9 cellular contexts compared by ENCODE assay signal in the genomic region with DNA sequence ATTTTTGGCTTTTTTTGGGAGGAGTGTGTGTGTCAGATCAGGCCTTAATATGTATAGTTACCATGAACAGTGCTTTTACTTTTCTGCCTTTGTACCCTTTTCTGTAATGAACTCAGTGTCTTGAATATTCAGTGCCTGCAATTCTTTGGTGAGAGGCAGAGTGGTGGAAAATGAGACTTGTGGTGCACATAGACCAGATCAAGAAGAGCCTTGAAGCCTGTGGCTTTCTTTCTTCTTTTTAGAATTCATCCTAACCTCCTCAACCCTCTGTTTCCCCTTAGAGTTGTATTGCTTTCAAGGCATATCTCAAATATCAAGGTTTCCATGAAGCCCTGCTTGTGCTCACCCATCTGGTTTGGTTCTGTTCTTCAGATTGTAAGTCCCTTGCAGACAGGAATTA. TPM values are rescaled to one million over a fixed set of nuclear protein-coding genes. Genes with fewer than 3 reads are reported as not detected.
A peak's percentile ranks its signal among the peaks of the same experiment; 100 is the strongest.
DNase-seq lines count a peak whose midpoint lies in the region; ATAC-seq, FAIRE-seq and TF ChIP-seq lines count a peak whose summit lies in the region.
"Had no signal": no experiment of that assay in that cellular context is flagged by ENCODE, and none has a peak within 500 bp of the region (broad histone marks: within the 10 kb centered on the region; RNA-seq: fewer than 3 reads in every experiment).

No MANE protein-coding gene starts in this region.

- peaks cover 64% of the 10 kb centered on the region for H3K79me2 ChIP-seq in GM12878 (ENCODE audit: control insufficient read depth, insufficient read depth, low read length)

- H3K9ac ChIP-seq in HUES48 (ENCODE audit: low read depth, low read length) = no peak overlapping the region
- peak overlapping the region; percentile 78; the same call in 1 of the 2 replicates for H3K9ac ChIP-seq in GM12878 (ENCODE audit: control insufficient read depth, insufficient read depth, low read length)

- CTCF ChIA-PET in GM12878 (lab: Yijun Ruan, JAX) = no interaction called here

- no peak for FAIRE-seq in GM12878 (lab: Jason Lieb, UNC)

- in situ Hi-C loops in GM12878 (cut with MboI) = no loop called here

- H3K4me2 ChIP-seq in GM12878 (ENCODE audit: control insufficient read depth, insufficient read depth) = peak overlapping the region; percentile 93

- no peak for TF ChIP-seq EP300 in GM12878 (IDR thresholded peaks at IDR 0.05; ENCODE audit: borderline replicate concordance in 1 of 2, control insufficient read depth in 1 of 2, low read depth in 2 of 2, low read length in 2 of 2)

- TF ChIP-seq CTCF in AG10803 (conservative IDR thresholded peaks at IDR 0.05; ENCODE audit: low read length) (no peak), GM12878 (IDR thresholded peaks at IDR 0.05 in 2 of 3, conservative IDR thresholded peaks at IDR 0.05 in 1 of 3; ENCODE audit: control insufficient read depth in 2 of 3, extremely low read depth in 1 of 3, insufficient read depth in 1 of 3, low read depth in 3 of 3, low read length in 3 of 3) (no peak)

- no peak for TF ChIP-seq RAD21 in GM12878 (IDR thresholded peaks at IDR 0.05; ENCODE audit: insufficient read depth, low read depth, low read length)

- DNase-seq in AG10803 (ENCODE audit: low read depth) (no peak), GM12878 (ENCODE audit: low read depth, low spot score) (no peak), HuH-7 (ENCODE audit: low spot score) (no peak), NCI-H1105 (lab: John Stamatoyannopoulos, UW) (no peak), NK-92 (lab: John Stamatoyannopoulos, UW; ENCODE audit: unreplicated experiment) (no peak)
- DNase-seq: NCI-H1694 had no signal

- H3K27me3 ChIP-seq in HUES48 (ENCODE audit: control insufficient read depth, insufficient read depth, low read length) = no peaks in the 10 kb centered on the region
- H3K27me3 ChIP-seq in GM12878 (replicated peaks in 1 of 2; ENCODE audit: control insufficient read depth in 2 of 2, insufficient read depth in 2 of 2, low read length in 1 of 2) = no peaks in the 10 kb centered on the region
- no peaks in the 10 kb centered on the region for H3K27me3 ChIP-seq in muscle layer of duodenum (ENCODE audit: low read depth, low read length)

- H3K27ac ChIP-seq in HUES48 (ENCODE audit: low read depth, low read length) = no peak overlapping the region
- H3K27ac ChIP-seq in GM12878 (ENCODE audit: control insufficient read depth, insufficient read depth) = no peak overlapping the region
- no peak overlapping the region for H3K27ac ChIP-seq in muscle layer of duodenum (ENCODE audit: low read length)

- H3K4me3 ChIP-seq in AG10803 (ENCODE audit: low read length) (peak overlapping the region; percentile 80), HUES48 (ENCODE audit: low read depth, low read length) (peak overlapping the region; percentile 91), GM12878 (peak overlapping the region; percentile 94), muscle layer of duodenum (ENCODE audit: low read depth in 1 of 2, low read length in 2 of 2) (peak overlapping the region; percentile 76 to 81)

- no TSS peak for BruUV-seq in GM12878 (replicated peaks; lab: Mats Ljungman, UMichigan)

- peaks cover 9% of the 10 kb centered on the region for H3K36me3 ChIP-seq in HUES48 (ENCODE audit: control insufficient read depth, insufficient read depth, low read length)
- H3K36me3 ChIP-seq in GM12878 (ENCODE audit: control insufficient read depth in 2 of 2, insufficient read depth in 2 of 2, low read length in 1 of 2) = 0 out of 4 replicates have a peak, but pooled peaks cover 0 to 3% of the 10 kb centered on the region in 2 experiments
- no peaks in the 10 kb centered on the region for H3K36me3 ChIP-seq in muscle layer of duodenum (ENCODE audit: control insufficient read depth in 1 of 2, insufficient read depth in 2 of 2, low read length in 2 of 2)

- H3K4me1 ChIP-seq in HUES48 (ENCODE audit: control insufficient read depth, insufficient read depth, low read length) (peaks cover 13% of the 10 kb centered on the region; the same call in 1 of the 2 replicates), GM12878 (ENCODE audit: control insufficient read depth, insufficient read depth, low read length) (0 out of 2 replicates have a peak, but pooled peaks cover 2% of the 10 kb centered on the region), muscle layer of duodenum (ENCODE audit: control insufficient read depth in 1 of 2, insufficient read depth in 2 of 2, low read length in 2 of 2) (peaks cover 6 to 41% of the 10 kb centered on the region in 2 donors)

- RAD21 ChIA-PET in GM12878 (lab: Charles Lee; ENCODE audit: unreplicated experiment) = interaction anchor here (0.6 kb wide), 1 partner anchor 493 kb away, joined by 3 read pairs; no protein-coding TSS in a partner anchor

- intact Hi-C loops in GM12878 (cut with micrococcal nuclease; ENCODE audit: unreplicated experiment) = loop anchor here (2.0 kb wide), 1 partner anchor 157 kb away; no protein-coding TSS in a partner anchor

- H3K9me3 ChIP-seq in HUES48 (ENCODE audit: control insufficient read depth, insufficient read depth, low read length) = no peaks in the 10 kb centered on the region
- no peaks in the 10 kb centered on the region for H3K9me3 ChIP-seq in GM12878 (replicated peaks; ENCODE audit: control insufficient read depth, insufficient read depth, low read length)
- H3K9me3 ChIP-seq in muscle layer of duodenum (ENCODE audit: control insufficient read depth in 1 of 2, low read length in 2 of 2) = no peaks in the 10 kb centered on the region

- no peak for TF ChIP-seq POLR2A in GM12878 (IDR thresholded peaks at IDR 0.05; ENCODE audit: low read depth, low read length)

- no peaks in the 10 kb centered on the region for H4K20me1 ChIP-seq in GM12878 (ENCODE audit: control insufficient read depth, insufficient read depth)

- SMC1A ChIA-PET in GM12878 (lab: Charles Lee; ENCODE audit: uncharacterized antibody, unreplicated experiment) = interaction anchor here (0.9 kb wide), 1 partner anchor 13 kb away, joined by 3 read pairs; no protein-coding TSS in a partner anchor

- POLR2A ChIA-PET in GM12878 (lab: Charles Lee) = interaction anchor here (0.6 kb wide), 1 partner anchor 128 kb away, joined by 4 read pairs; no protein-coding TSS in a partner anchor

- 0 out of 3 replicates have a peak, but pooled peaks have one; percentile 1 for ATAC-seq in GM12878
- ATAC-seq in HG03045 (IDR thresholded peaks at IDR 0.05; ENCODE audit: unreplicated experiment) = no peak

- H2AFZ ChIP-seq in GM12878 (ENCODE audit: control insufficient read depth, low read depth, low read length) = no peak overlapping the region

RNA-seq across cellular contexts. Expression of a gene that starts 2.6 kb away (rescaled TPM):
- 427 and 431 TPM in 2 replicates for total RNA-seq in GM12878 (2013; cell fraction: nucleolus; rRNA removed)
- total RNA-seq in GM12878 (2014; rRNA removed) (18.8 and 22.2 TPM in 2 replicates), GM12878 (2014; rRNA removed; fragmentation: Illumina TruSeq; extraction: Trizol) (23.0 and 26.0 TPM in 2 replicates), GM12878 (2021) (45.1 and 47.0 TPM in 2 replicates)
- 24.1 TPM for polyA plus RNA-seq in GM12878 (2011; ENCODE audit: low read depth)
- polyA plus RNA-seq in GM12878 (2011; rRNA removed) (14.2 and 17.9 TPM in 2 replicates), GM12878 (2014; fragmentation: Illumina TruSeq; extraction: Trizol) (48.2 and 51.6 TPM in 2 replicates), GM12878 (2014; fragmentation: Nextera tagmentation; extraction: Ambion mirVana) (10 to 100 TPM; 11.1 to 15.1 TPM), GM12878 (2014; rRNA removed) (16.2 and 17.9 TPM in 2 replicates), GM12878 (2016; fragmentation: Nextera tagmentation; extraction: Ambion mirVana) (10 to 100 TPM; 17.7 to 18.4 TPM)
- polyA plus RNA-seq in GM12878 (2011; cell fraction: cytosol; rRNA removed) = 5.5 and 9.5 TPM in 2 replicates
- polyA plus RNA-seq in GM12878 (2011; cell fraction: nucleus; rRNA removed) = 43.3 and 54.0 TPM in 2 replicates
- polyA plus RNA-seq in GM12878 (2012) = 26.9 and 30.8 TPM in 2 replicates
- polyA minus RNA-seq in GM12878 (2011; rRNA and poly(A)+ RNA removed) = 25.0 and 26.7 TPM in 2 replicates
- polyA minus RNA-seq in GM12878 (2011; cell fraction: cytosol; rRNA and poly(A)+ RNA removed) = 10.7 and 12.3 TPM in 2 replicates
- 41.1 and 68.7 TPM in 2 replicates for polyA minus RNA-seq in GM12878 (2011; cell fraction: nucleus; rRNA and poly(A)+ RNA removed)

RNA-seq across cellular contexts. Expression of a gene that starts 52.8 kb away (rescaled TPM):
- 39.2 and 40.0 TPM in 2 replicates for total RNA-seq in GM12878 (2013; cell fraction: nucleolus; rRNA removed)
- total RNA-seq in GM12878 (2014; rRNA removed) (14.5 and 17.7 TPM in 2 replicates), GM12878 (2014; rRNA removed; fragmentation: Illumina TruSeq; extraction: Trizol) (43.1 and 43.9 TPM in 2 replicates), GM12878 (2021) (37.1 and 39.8 TPM in 2 replicates)
- polyA plus RNA-seq in GM12878 (2011; ENCODE audit: low read depth) = 22.7 TPM
- polyA plus RNA-seq in GM12878 (2011; rRNA removed) (55.5 and 78.4 TPM in 2 replicates), GM12878 (2014; fragmentation: Illumina TruSeq; extraction: Trizol) (88.7 and 136 TPM in 2 replicates), GM12878 (2014; fragmentation: Nextera tagmentation; extraction: Ambion mirVana) (1 to 10 TPM; 6.2 to 9.7 TPM), GM12878 (2014; rRNA removed) (33.8 and 35.2 TPM in 2 replicates), GM12878 (2016; fragmentation: Nextera tagmentation; extraction: Ambion mirVana) (10 to 100 TPM; 21.0 to 23.2 TPM)
- polyA plus RNA-seq in GM12878 (2011; cell fraction: cytosol; rRNA removed) = 21.8 and 41.5 TPM in 2 replicates
- polyA plus RNA-seq in GM12878 (2011; cell fraction: nucleus; rRNA removed) = 17.6 and 18.2 TPM in 2 replicates
- polyA plus RNA-seq in GM12878 (2012) = 25.4 and 28.4 TPM in 2 replicates
- polyA minus RNA-seq in GM12878 (2011; rRNA and poly(A)+ RNA removed) = 38.7 and 80.0 TPM in 2 replicates
- polyA minus RNA-seq in GM12878 (2011; cell fraction: cytosol; rRNA and poly(A)+ RNA removed) = 13.9 and 26.2 TPM in 2 replicates
- 10.0 and 13.0 TPM in 2 replicates for polyA minus RNA-seq in GM12878 (2011; cell fraction: nucleus; rRNA and poly(A)+ RNA removed)

RNA-seq across cellular contexts. Expression of a gene that starts 52.8 kb away (rescaled TPM):
- total RNA-seq in GM12878 (2013; cell fraction: nucleolus; rRNA removed) = 51.7 and 53.2 TPM in 2 replicates
- 32.3 and 33.8 TPM in 2 replicates for total RNA-seq in GM12878 (2014; rRNA removed)
- total RNA-seq in GM12878 (2014; rRNA removed; fragmentation: Illumina TruSeq; extraction: Trizol) = 20.1 and 22.5 TPM in 2 replicates
- total RNA-seq in GM12878 (2021) = 33.5 and 38.7 TPM in 2 replicates
- 11.8 TPM for polyA plus RNA-seq in GM12878 (2011; ENCODE audit: low read depth)
- polyA plus RNA-seq in GM12878 (2011; rRNA removed) = 29.3 and 40.4 TPM in 2 replicates
- 57.5 and 59.5 TPM in 2 replicates for polyA plus RNA-seq in GM12878 (2011; cell fraction: cytosol; rRNA removed)
- polyA plus RNA-seq in GM12878 (2011; cell fraction: nucleus; rRNA removed) = 75.3 and 97.8 TPM in 2 replicates
- 11.7 and 16.6 TPM in 2 replicates for polyA plus RNA-seq in GM12878 (2012)
- 30.1 and 35.7 TPM in 2 replicates for polyA plus RNA-seq in GM12878 (2014; fragmentation: Illumina TruSeq; extraction: Trizol)
- polyA plus RNA-seq in GM12878 (2014; fragmentation: Nextera tagmentation; extraction: Ambion mirVana) = 1 to 10 TPM; 6.2 to 7.3 TPM
- polyA plus RNA-seq in GM12878 (2014; rRNA removed) = 24.2 and 27.3 TPM in 2 replicates
- 10 to 100 TPM; 14.8 to 19.7 TPM for polyA plus RNA-seq in GM12878 (2016; fragmentation: Nextera tagmentation; extraction: Ambion mirVana)
- polyA minus RNA-seq in GM12878 (2011; rRNA and poly(A)+ RNA removed) = 94.4 and 101 TPM in 2 replicates
- polyA minus RNA-seq in GM12878 (2011; cell fraction: cytosol; rRNA and poly(A)+ RNA removed) = 11.2 and 22.1 TPM in 2 replicates
- 42.1 and 69.8 TPM in 2 replicates for polyA minus RNA-seq in GM12878 (2011; cell fraction: nucleus; rRNA and poly(A)+ RNA removed)
